ENCODE assay signal across 8 cellular contexts in the genomic region with DNA sequence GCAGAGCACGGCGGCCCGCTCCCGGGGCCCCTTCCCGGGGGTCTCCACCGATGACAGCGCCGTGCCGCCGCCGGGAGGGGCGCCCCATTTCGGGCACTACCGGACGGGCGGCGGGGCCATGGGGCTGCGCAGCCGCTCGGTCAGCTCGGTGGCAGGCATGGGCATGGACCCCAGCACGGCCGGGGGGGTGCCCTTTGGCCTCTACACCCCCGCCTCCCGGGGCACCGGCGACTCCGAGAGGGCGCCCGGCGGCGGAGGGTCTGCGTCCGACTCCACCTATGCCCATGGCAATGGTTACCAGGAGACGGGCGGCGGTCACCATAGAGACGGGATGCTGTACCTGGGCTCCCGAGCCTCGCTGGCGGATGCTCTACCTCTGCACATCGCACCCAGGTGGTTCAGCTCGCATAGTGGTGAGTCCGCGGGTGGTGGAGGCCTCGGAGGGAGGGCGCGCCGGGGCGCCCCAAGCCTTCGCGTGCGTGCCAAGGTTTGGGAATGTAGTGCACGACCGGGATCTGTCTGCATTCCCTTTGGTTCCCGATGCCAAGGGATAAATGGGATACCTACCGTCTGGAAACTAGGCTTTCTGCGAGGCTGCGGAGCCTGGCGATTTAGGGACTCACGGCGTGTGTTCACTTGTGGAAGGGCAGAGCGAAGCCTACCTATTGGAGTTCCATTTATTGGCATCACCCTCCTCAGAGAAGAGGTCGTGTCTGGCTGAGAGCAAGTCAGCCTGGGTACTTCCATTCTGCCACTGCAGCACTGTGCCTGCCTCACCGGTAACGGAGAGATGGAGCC. TPM values are rescaled to one million over a fixed set of nuclear protein-coding genes. Genes with fewer than 3 reads are reported as not detected.
DNase-seq lines count a peak whose midpoint lies in the region; ATAC-seq and TF ChIP-seq lines count a peak whose summit lies in the region.

No MANE protein-coding gene starts in this region.

- POLR2A ChIA-PET in A673 (lab: Charles Lee; ENCODE audit: low non-redundant PET) = no interaction called here

- intact Hi-C loops in A673 (cut with micrococcal nuclease; ENCODE audit: unreplicated experiment) = loop anchor here (5.0 kb wide), 1 partner anchor 42 kb away; no protein-coding TSS in a partner anchor
- intact Hi-C loops in lower lobe of right lung (cut with DNase I) = loop anchor here (5.0 kb wide), 1 partner anchor 112 kb away; no protein-coding TSS in a partner anchor

- no TSS peak for BruUV-seq in A673 (replicated peaks; lab: Mats Ljungman, UMichigan)

- H3K9me3 ChIP-seq in A673 (ENCODE audit: low read depth, low read length, poor library complexity, severe bottlenecking) (no peaks in the 10 kb centered on the region), duodenal mucosa (ENCODE audit: control insufficient read depth in 1 of 2, low read length in 2 of 2) (no peaks in the 10 kb centered on the region), lower lobe of right lung (no peaks in the 10 kb centered on the region)

- ATAC-seq in GM19035 (IDR thresholded peaks at IDR 0.05; ENCODE audit: unreplicated experiment) (peak; percentile 31), lower lobe of right lung (peak; percentile 35 to 37), GM18517 (IDR thresholded peaks at IDR 0.05; ENCODE audit: unreplicated experiment) (no peak)

- H3K4me3 ChIP-seq in A673 (ENCODE audit: low read depth, low read length, poor library complexity, severe bottlenecking) (peak overlapping the region; percentile 95), duodenal mucosa (ENCODE audit: low read depth in 1 of 2, low read length in 2 of 2) (peak overlapping the region; percentile 68 to 82), lower lobe of right lung (peak overlapping the region; percentile 82)

- H3K4me1 ChIP-seq in A673 (ENCODE audit: insufficient read depth, low read length, poor library complexity, severe bottlenecking) = peaks cover 20% of the 10 kb centered on the region
- peaks cover 17 to 21% of the 10 kb centered on the region in 2 donors for H3K4me1 ChIP-seq in duodenal mucosa (ENCODE audit: control insufficient read depth in 1 of 2, insufficient read depth in 2 of 2, low read length in 2 of 2)
- peaks cover 35% of the 10 kb centered on the region for H3K4me1 ChIP-seq in lower lobe of right lung

- CTCF ChIA-PET in A673 (lab: Charles Lee) = no interaction called here

- TF ChIP-seq CTCF in A673 (conservative IDR thresholded peaks at IDR 0.05; ENCODE audit: low read depth, low read length) (no peak), lower lobe of right lung (IDR thresholded peaks at IDR 0.05) (no peak)

- DNase-seq in A673 (ENCODE audit: low spot score) (peak; percentile 27), NAMALWA (ENCODE audit: low spot score) (peak; percentile 24), lower lobe of right lung (peak; percentile 77)
- peak; percentile 64 for DNase-seq in activated CD4-positive, alpha-beta T cell treated with anti-CD3 and anti-CD28 coated beads, Interleukin-2, amount 50 U/mL, for 1 hour
- DNase-seq in stimulated activated CD4-positive, alpha-beta T cell treated with anti-CD3 and anti-CD28 coated beads, TNF-alpha, amount 100 ng/mL, for 1 hour (ENCODE audit: low read depth in 3 of 3, low spot score in 1 of 3) = peak in 2 of 3 donors; percentile 21 to 22

- H3K27me3 ChIP-seq in A673 (replicated peaks; ENCODE audit: insufficient read depth, low read depth, low read length, poor library complexity) (no peaks in the 10 kb centered on the region), duodenal mucosa (ENCODE audit: control insufficient read depth in 1 of 2, insufficient read depth in 2 of 2, low read length in 2 of 2) (peaks cover 0 to 2% of the 10 kb centered on the region in 2 donors), lower lobe of right lung (ENCODE audit: low read depth) (no peaks in the 10 kb centered on the region)

- peak overlapping the region; percentile 35 to 45 for H3K9ac ChIP-seq in duodenal mucosa (ENCODE audit: low read depth in 1 of 2, low read length in 2 of 2)

- no peaks in the 10 kb centered on the region for H3K36me3 ChIP-seq in A673 (ENCODE audit: insufficient read depth, low read length, poor library complexity, severe bottlenecking)
- peaks cover 0 to 3% of the 10 kb centered on the region in 2 donors for H3K36me3 ChIP-seq in duodenal mucosa (ENCODE audit: control insufficient read depth in 1 of 2, insufficient read depth in 2 of 2, low read length in 2 of 2)
- H3K36me3 ChIP-seq in lower lobe of right lung = no peaks in the 10 kb centered on the region

- H3K27ac ChIP-seq in A673 (ENCODE audit: low read depth, low read length, poor library complexity, severe bottlenecking) (peak overlapping the region; percentile 89), duodenal mucosa (ENCODE audit: low read depth, low read length) (no peak overlapping the region), lower lobe of right lung (peak overlapping the region; percentile 83)

RNA-seq across cellular contexts. Expression of a gene that starts 1.1 kb away (rescaled TPM):
- total RNA-seq in A673 (2021) (55.1 and 59.9 TPM in 2 replicates), lower lobe of right lung (23.5 TPM)

RNA-seq across cellular contexts. Expression of a gene that starts 15.0 kb away (rescaled TPM):
- total RNA-seq in A673 (2021) = 51.4 and 68.8 TPM in 2 replicates
- total RNA-seq in lower lobe of right lung = 49.5 TPM

Comparison
In these comparisons a context has a peak if more than half of its experiments do, and no peak if none do; other contexts are left out.
1. DNase-seq: peak in every context shown above with its lines; median percentile 77 in lower lobe of right lung; 64 in activated CD4-positive, alpha-beta T cell treated with anti-CD3 and anti-CD28 coated beads, Interleukin-2, amount 50 U/mL, for 1 hour; 27 in A673; 24 in NAMALWA; 22 in stimulated activated CD4-positive, alpha-beta T cell treated with anti-CD3 and anti-CD28 coated beads, TNF-alpha, amount 100 ng/mL, for 1 hour.